ENCODE assay signal across 15 cellular contexts in the genomic region with DNA sequence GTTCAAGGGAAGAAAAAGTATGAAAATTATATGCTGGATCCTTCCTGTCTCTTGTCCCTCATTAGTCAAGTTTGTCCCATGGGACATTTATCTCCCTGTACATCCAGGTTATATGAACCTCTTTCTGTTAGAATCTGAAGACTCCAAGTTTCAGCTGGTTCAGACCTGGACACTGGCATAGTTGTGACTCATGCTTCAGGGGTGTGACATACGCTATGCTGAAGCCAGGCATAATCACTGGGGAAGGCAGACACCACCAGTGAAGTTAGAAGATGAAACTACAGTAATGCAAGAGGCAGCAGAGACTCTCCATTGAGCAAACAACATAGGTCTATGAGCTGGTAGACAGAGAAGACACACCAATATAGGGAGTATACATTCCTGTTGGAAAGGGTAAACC.
DNase-seq lines count a peak whose midpoint lies in the region; ATAC-seq and TF ChIP-seq lines count a peak whose summit lies in the region.
"Had no signal": no experiment of that assay in that cellular context is flagged by ENCODE, and none has a peak within 500 bp of the region (broad histone marks: within the 10 kb centered on the region; RNA-seq: fewer than 3 reads in every experiment).

No MANE protein-coding gene starts in this region.

- H3K9me3 Mint-ChIP-seq in HFFc6, result no peaks in the 10 kb centered on the region
- no peaks in the 10 kb centered on the region for H3K9me3 Mint-ChIP-seq in activated CD8-positive, alpha-beta T cell treated with anti-CD3 and anti-CD28 coated beads for 36 hours

- H3K27ac Mint-ChIP-seq in HFFc6, result peak overlapping the region; percentile 86
- no peak overlapping the region for H3K27ac Mint-ChIP-seq in activated CD8-positive, alpha-beta T cell treated with anti-CD3 and anti-CD28 coated beads for 36 hours

- TF ChIP-seq CTCF in HFFc6 (IDR thresholded peaks at IDR 0.05), result no peak
- TF ChIP-seq CTCF in activated CD8-positive, alpha-beta T cell treated with anti-CD3 and anti-CD28 coated beads for 36 hours (IDR thresholded peaks at IDR 0.05), result no peak

- peak; percentile 13 for DNase-seq in AG08396 (ENCODE audit: low spot score)
- DNase-seq in HFFc6, result peak; percentile 75
- DNase-seq in SW480 (ENCODE audit: low spot score), result peak; percentile 19
- peak; percentile 2 for DNase-seq in hepatic stellate cell (ENCODE audit: low spot score)
- DNase-seq in hippocampal formation (lab: John Stamatoyannopoulos, UW), result no peak
- DNase-seq in activated CD8-positive, alpha-beta T cell treated with anti-CD3 and anti-CD28 coated beads for 36 hours, result no peak
- no peak for DNase-seq in NCI-H146 treated with DMSO at 0.1 percent for 48 hours (lab: John Stamatoyannopoulos, UW; ENCODE audit: unreplicated experiment)
- no peak for DNase-seq in NCI-H526 treated with DMSO at 0.1 percent for 48 hours (lab: John Stamatoyannopoulos, UW)
- DNase-seq: adrenal gland, AML-193, foreskin melanocyte, NCI-H1436 treated with DMSO at 0.1 percent for 48 hours, NCI-H526, occipital lobe had no signal

- POLR2A ChIA-PET in activated CD8-positive, alpha-beta T cell treated with anti-CD3 and anti-CD28 coated beads for 36 hours (lab: Charles Lee), result no interaction called here

- H3K4me3 Mint-ChIP-seq in HFFc6, result peak overlapping the region; percentile 24; the same call in 1 of the 2 replicates
- no peak overlapping the region for H3K4me3 Mint-ChIP-seq in activated CD8-positive, alpha-beta T cell treated with anti-CD3 and anti-CD28 coated beads for 36 hours

- peaks cover 71% of the 10 kb centered on the region for H3K4me1 Mint-ChIP-seq in HFFc6 (ENCODE audit: low read depth)
- H3K4me1 Mint-ChIP-seq in activated CD8-positive, alpha-beta T cell treated with anti-CD3 and anti-CD28 coated beads for 36 hours (ENCODE audit: low read depth), result no peaks in the 10 kb centered on the region

- H3K27me3 Mint-ChIP-seq in HFFc6 (ENCODE audit: insufficient read depth), result no peaks in the 10 kb centered on the region; the same call in 1 of the 2 replicates
- H3K27me3 Mint-ChIP-seq in activated CD8-positive, alpha-beta T cell treated with anti-CD3 and anti-CD28 coated beads for 36 hours, result no peaks in the 10 kb centered on the region

- intact Hi-C loops in activated CD8-positive, alpha-beta T cell treated with anti-CD3 and anti-CD28 coated beads for 36 hours (cut with micrococcal nuclease), result no loop called here

- H3K36me3 Mint-ChIP-seq in HFFc6 (ENCODE audit: low read depth), result peaks cover 35% of the 10 kb centered on the region; the same call in 1 of the 2 replicates
- H3K36me3 Mint-ChIP-seq in activated CD8-positive, alpha-beta T cell treated with anti-CD3 and anti-CD28 coated beads for 36 hours (ENCODE audit: low read depth), result no peaks in the 10 kb centered on the region

- CTCF ChIA-PET in activated CD8-positive, alpha-beta T cell treated with anti-CD3 and anti-CD28 coated beads for 36 hours (lab: Charles Lee), result no interaction called here

- ATAC-seq in activated CD8-positive, alpha-beta T cell treated with anti-CD3 and anti-CD28 coated beads for 36 hours, result no peak
- ATAC-seq: Right ventricle myocardium inferior had no signal

Comparison
In these comparisons a context has a peak if more than half of its experiments do, and no peak if none do; other contexts are left out.
1. DNase-seq: peak in AG08396 (single experiment), HFFc6 (single experiment), SW480 (single experiment) and hepatic stellate cell (single experiment); none in hippocampal formation (0 of 2), activated CD8-positive, alpha-beta T cell treated with anti-CD3 and anti-CD28 coated beads for 36 hours (single experiment), NCI-H146 treated with DMSO at 0.1 percent for 48 hours (single experiment) and NCI-H526 treated with DMSO at 0.1 percent for 48 hours (single experiment).